Comparison of ENCODE assay signal across 24 cellular contexts in the genomic region with DNA sequence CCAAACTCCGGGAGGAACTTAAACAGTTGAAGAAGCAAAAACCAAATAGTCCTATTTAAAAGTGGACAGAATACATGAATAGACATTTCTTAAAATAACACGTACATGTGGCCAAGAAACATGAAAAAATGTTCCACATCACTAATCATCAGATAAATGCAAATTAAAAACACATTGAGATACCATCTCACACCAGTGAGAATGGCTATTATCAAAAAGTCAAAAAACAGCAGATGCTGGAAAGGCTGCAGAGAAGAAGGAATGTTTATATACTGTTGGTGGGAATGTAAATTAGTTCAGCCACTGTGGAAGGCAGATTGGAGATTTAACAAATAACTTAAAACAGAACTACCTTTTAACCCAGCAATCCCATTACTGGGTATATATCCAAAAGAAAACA.
"Had no signal": no experiment of that assay in that cellular context is flagged by ENCODE, and none has a peak within 500 bp of the region (broad histone marks: within the 10 kb centered on the region; RNA-seq: fewer than 3 reads in every experiment).

No MANE protein-coding gene starts in this region.

- ATAC-seq: effector memory CD8-positive, alpha-beta T cell; esophagus mucosa; gastrocnemius medialis; heart right ventricle; left cardiac atrium; left lung; left ventricle myocardium superior; lower lobe of right lung; mucosa of descending colon had no signal

- H3K9me3 Mint-ChIP-seq: dendritic cell treated with granulocyte-macrophage colony-stimulating factor and Interleukin-4, amounts not matched to agents 40 ng/mL and 50 ng/mL, for 4 days; endodermal cell had no signal

- H3K4me3 Mint-ChIP-seq: dendritic cell treated with granulocyte-macrophage colony-stimulating factor and Interleukin-4, amounts not matched to agents 40 ng/mL and 50 ng/mL, for 4 days; effector memory CD8-positive, alpha-beta T cell; endodermal cell; mesothelial cell of epicardium had no signal

- H3K36me3 Mint-ChIP-seq: mesothelial cell of epicardium, naive B cell had no signal

- H3K27me3 Mint-ChIP-seq: dendritic cell treated with granulocyte-macrophage colony-stimulating factor and Interleukin-4, amounts not matched to agents 40 ng/mL and 50 ng/mL, for 4 days; effector memory CD8-positive, alpha-beta T cell; naive B cell had no signal

- H3K4me1 Mint-ChIP-seq: endodermal cell, mesothelial cell of epicardium had no signal

- DNase-seq: colonic mucosa; cortex of kidney; effector CD8-positive, alpha-beta T cell; effector memory CD8-positive, alpha-beta T cell; endodermal cell; erythroblast; esophagus squamous epithelium; foreskin fibroblast; foreskin melanocyte; gastrocnemius medialis; glutamatergic neuron; head of caudate nucleus; heart right ventricle; hippocampal formation; left cardiac atrium; left ventricle myocardium superior; lower lobe of right lung; mesenchymal stem cell; mucosa of descending colon; naive B cell had no signal
